ENCODE assay signal across 6 cellular contexts in the genomic region with DNA sequence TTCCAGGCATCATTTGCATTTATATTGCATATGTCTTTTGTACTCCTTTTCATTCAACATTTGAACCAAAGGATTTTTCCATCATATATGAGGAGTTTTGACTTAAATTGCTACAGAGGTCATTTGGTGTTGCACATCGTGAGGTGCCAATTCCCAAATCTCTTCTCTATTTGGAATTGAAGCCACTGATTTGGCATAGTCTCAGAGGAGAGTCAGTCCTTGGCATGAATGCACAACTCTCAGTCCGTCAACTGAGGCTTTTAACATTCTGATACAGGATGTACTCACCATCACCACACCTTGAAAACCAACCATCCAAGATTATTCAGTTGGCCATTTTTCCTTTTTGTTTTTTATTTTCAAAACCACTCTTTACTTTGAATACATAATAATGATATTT. TPM values are rescaled to one million over a fixed set of nuclear protein-coding genes. Genes with fewer than 3 reads are reported as not detected.
"Had no signal": no experiment of that assay in that cellular context is flagged by ENCODE, and none has a peak within 500 bp of the region (broad histone marks: within the 10 kb centered on the region; RNA-seq: fewer than 3 reads in every experiment).

No MANE protein-coding gene starts in this region.

- H3K4me3 Mint-ChIP-seq: GM23338, H9 had no signal

- H2AFZ ChIP-seq: GM23338 had no signal

- H3K9me3 Mint-ChIP-seq: GM23338, H9 had no signal

- H3K4me2 ChIP-seq: GM23338 had no signal

- DNase-seq: H9, HCEC 1CT, IMR-90 had no signal

- H3K27ac Mint-ChIP-seq: GM23338, H9 had no signal

- ATAC-seq: GM23338, K562 had no signal

- H3K4me3 ChIP-seq: GM23338, K562 had no signal

RNA-seq across cellular contexts. Expression of gene SYNDIG1, which starts 31.1 kb away (rescaled TPM):
- total RNA-seq: HT-29, IMR-90, K562 had no signal
- polyA plus RNA-seq: IMR-90, K562 had no signal
